1 cellular context compared by ENCODE assay signal in the genomic region with DNA sequence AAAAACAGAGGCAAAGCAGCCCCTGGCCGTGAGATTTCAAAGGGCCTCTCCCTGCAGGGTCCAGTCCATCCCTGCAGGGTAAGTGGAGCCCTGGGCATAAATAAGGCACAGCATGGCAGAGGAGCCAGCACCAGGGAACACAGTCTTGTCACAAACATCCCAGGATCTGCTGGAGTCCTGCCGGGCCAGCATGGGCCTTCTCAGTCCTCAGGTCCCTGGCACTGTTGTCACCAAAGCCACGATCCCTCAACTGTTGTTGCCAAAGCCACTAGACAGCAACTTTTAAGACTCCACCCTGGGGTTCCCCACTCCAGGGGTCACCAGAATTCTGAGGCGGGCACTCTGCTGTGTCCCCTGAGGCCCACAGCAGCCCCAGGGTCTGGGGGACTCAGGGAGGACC.
TF ChIP-seq lines count a peak whose summit lies in the region.

No MANE protein-coding gene starts in this region.

TF ChIP-seq in IMR-90, 13 proteins besides CTCF, POLR2A, EP300 and RAD21:
- TF ChIP-seq, protein P1, sequence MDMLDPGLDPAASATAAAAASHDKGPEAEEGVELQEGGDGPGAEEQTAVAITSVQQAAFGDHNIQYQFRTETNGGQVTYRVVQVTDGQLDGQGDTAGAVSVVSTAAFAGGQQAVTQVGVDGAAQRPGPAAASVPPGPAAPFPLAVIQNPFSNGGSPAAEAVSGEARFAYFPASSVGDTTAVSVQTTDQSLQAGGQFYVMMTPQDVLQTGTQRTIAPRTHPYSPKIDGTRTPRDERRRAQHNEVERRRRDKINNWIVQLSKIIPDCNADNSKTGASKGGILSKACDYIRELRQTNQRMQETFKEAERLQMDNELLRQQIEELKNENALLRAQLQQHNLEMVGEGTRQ (IDR thresholded peaks at IDR 0.05; ENCODE audit: low read depth, low read length), result no peak
- TF ChIP-seq NFE2L2 (IDR thresholded peaks at IDR 0.05; ENCODE audit: low read depth, low read length) (no peak), SMC3 (IDR thresholded peaks at IDR 0.05; ENCODE audit: low read depth, low read length) (no peak), FOS (IDR thresholded peaks at IDR 0.05; ENCODE audit: low read depth, low read length) (no peak), MAZ (IDR thresholded peaks at IDR 0.05; ENCODE audit: borderline replicate concordance, low read depth, low read length) (no peak), MAFK (IDR thresholded peaks at IDR 0.05; ENCODE audit: low read depth, low read length) (no peak), BHLHE40 (IDR thresholded peaks at IDR 0.05; ENCODE audit: low read depth, low read length) (no peak), RCOR1 (IDR thresholded peaks at IDR 0.05; ENCODE audit: insufficient replicate concordance, low read length) (no peak), CHD1 (IDR thresholded peaks at IDR 0.05; ENCODE audit: low read depth, low read length) (no peak), RFX5 (IDR thresholded peaks at IDR 0.05; ENCODE audit: low read depth, low read length) (no peak), CEBPB (IDR thresholded peaks at IDR 0.05; ENCODE audit: low read depth, low read length) (no peak), MXI1 (IDR thresholded peaks at IDR 0.05; ENCODE audit: borderline replicate concordance, low read depth, low read length) (no peak)
- TF ChIP-seq, protein P2, sequence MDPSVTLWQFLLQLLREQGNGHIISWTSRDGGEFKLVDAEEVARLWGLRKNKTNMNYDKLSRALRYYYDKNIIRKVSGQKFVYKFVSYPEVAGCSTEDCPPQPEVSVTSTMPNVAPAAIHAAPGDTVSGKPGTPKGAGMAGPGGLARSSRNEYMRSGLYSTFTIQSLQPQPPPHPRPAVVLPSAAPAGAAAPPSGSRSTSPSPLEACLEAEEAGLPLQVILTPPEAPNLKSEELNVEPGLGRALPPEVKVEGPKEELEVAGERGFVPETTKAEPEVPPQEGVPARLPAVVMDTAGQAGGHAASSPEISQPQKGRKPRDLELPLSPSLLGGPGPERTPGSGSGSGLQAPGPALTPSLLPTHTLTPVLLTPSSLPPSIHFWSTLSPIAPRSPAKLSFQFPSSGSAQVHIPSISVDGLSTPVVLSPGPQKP (IDR thresholded peaks at IDR 0.05; ENCODE audit: borderline replicate concordance, low read depth, low read length), result no peak
